Comparison of ENCODE assay signal across 8 cellular contexts in genomic region chr1:75785964-75786853, GRCh38. TPM values are rescaled to one million over a fixed set of nuclear protein-coding genes. Genes with fewer than 3 reads are reported as not detected.
DNase-seq lines count a peak whose midpoint lies in the region; ATAC-seq, FAIRE-seq and TF ChIP-seq lines count a peak whose summit lies in the region.

RABGGTB (plus strand) TSS chr1:75786256; CDS start chr1:75786272, 16 bp downstream.

- peaks cover 57% of the 10 kb centered on the region for H3K4me1 Mint-ChIP-seq in chondrocyte (ENCODE audit: low read depth)

- H3K4me1 ChIP-seq in kidney (ENCODE audit: control insufficient read depth in 1 of 2, insufficient read depth in 1 of 2, low read depth in 1 of 2, low read length in 2 of 2): peaks cover 7 to 8% of the 10 kb centered on the region in 2 donors

- DNase-seq in AML-193 (lab: John Stamatoyannopoulos, UW): peak; percentile 93 to 95
- peak; percentile 99 for DNase-seq in NCI-H510A treated with DMSO at 0.1 percent for 48 hours (lab: John Stamatoyannopoulos, UW)
- DNase-seq in activated CD4-positive, alpha-beta T cell treated with anti-CD3 and anti-CD28 coated beads for 24 hours (ENCODE audit: low read depth in 2 of 2): peak; percentile 92
- DNase-seq in chondrocyte (ENCODE audit: low spot score): peak; percentile 96
- peak; percentile 97 for DNase-seq in kidney
- peak; percentile 95 for DNase-seq in stimulated activated CD4-positive, alpha-beta T cell treated with anti-CD3 and anti-CD28 coated beads, Interleukin-15, amount 100 ng/mL, for 24 hours

- H3K9me3 Mint-ChIP-seq in chondrocyte (ENCODE audit: low read depth): peaks cover 2% of the 10 kb centered on the region

- H3K4me3 ChIP-seq in kidney (ENCODE audit: low read length in 2 of 2): peak within 1 kb of the TSS; percentile 66 to 100

- H3K27ac ChIP-seq in kidney (ENCODE audit: low read depth in 2 of 2, low read length in 2 of 2): peak within 1 kb of the TSS; percentile 59 to 82

- no peaks in the 10 kb centered on the region for H3K9me3 ChIP-seq in kidney (ENCODE audit: control insufficient read depth in 1 of 2, low read length in 2 of 2)

- TF ChIP-seq POLR2A in GM19193 (IDR thresholded peaks at IDR 0.05; ENCODE audit: extremely low read depth, insufficient read depth, insufficient read length): peak; percentile 99

- H3K27me3 Mint-ChIP-seq in chondrocyte (ENCODE audit: low read depth): no peaks in the 10 kb centered on the region

- peaks cover 19% of the 10 kb centered on the region for H3K36me3 Mint-ChIP-seq in chondrocyte (ENCODE audit: low read depth)

- intact Hi-C loops in kidney (cut with DNase I): no loop called here

- H3K27ac Mint-ChIP-seq in chondrocyte (ENCODE audit: unreplicated experiment): peak within 1 kb of the TSS; percentile 98

- peak within 1 kb of the TSS; percentile 82 to 95 for H3K9ac ChIP-seq in kidney (ENCODE audit: low read length in 2 of 2)

- FAIRE-seq in kidney (lab: Jason Lieb, UNC): peak; percentile 41

- peak within 1 kb of the TSS; percentile 95 for H3K4me3 Mint-ChIP-seq in chondrocyte (ENCODE audit: unreplicated experiment)

- no peaks in the 10 kb centered on the region for H3K36me3 ChIP-seq in kidney (ENCODE audit: control insufficient read depth in 1 of 2, insufficient read depth in 2 of 2, low read length in 2 of 2)

- ATAC-seq in HG03439 (IDR thresholded peaks at IDR 0.05; ENCODE audit: unreplicated experiment): peak; percentile 84

- TF ChIP-seq CTCF in chondrocyte (IDR thresholded peaks at IDR 0.05): no peak
- TF ChIP-seq CTCF in kidney (IDR thresholded peaks at IDR 0.05; ENCODE audit: borderline replicate concordance, extremely low read depth, insufficient read depth): peak; percentile 6

RNA-seq across cellular contexts. Expression of gene RABGGTB, which starts in this region (rescaled TPM):
- total RNA-seq in chondrocyte (54.4 to 76.0 TPM (median 57.9 TPM) in 3 replicates), kidney (60.2 TPM)
- polyA plus RNA-seq in kidney (ENCODE audit: insufficient read depth, low read depth, low replicate concordance): 86.7 TPM

Comparison
In these comparisons a context has a peak if more than half of its experiments do, and no peak if none do; other contexts are left out.
1. Peak in every context shown above with its lines: DNase-seq, ATAC-seq, H3K4me3 ChIP-seq and H3K27ac ChIP-seq.